ENCODE assay signal across 8 cellular contexts in genomic region chr9:106921341-106921899, GRCh38. TPM values are rescaled to one million over a fixed set of nuclear protein-coding genes. Genes with fewer than 3 reads are reported as not detected.
DNase-seq lines count a peak whose midpoint lies in the region; ATAC-seq and TF ChIP-seq lines count a peak whose summit lies in the region.

No MANE protein-coding gene starts in this region.

- intact Hi-C loops in CD8-positive, alpha-beta T cell (cut with DNase I, micrococcal nuclease): no loop called here

- no peak overlapping the region for H3K4me3 ChIP-seq in CD8-positive, alpha-beta T cell (ENCODE audit: low read depth, low read length)
- H3K4me3 ChIP-seq in Karpas-422 (ENCODE audit: low read length) (no peak overlapping the region), WERI-Rb-1 (ENCODE audit: low read depth, low read length) (no peak overlapping the region), cardiac muscle cell (no peak overlapping the region)

- H3K27me3 Mint-ChIP-seq in CD8-positive, alpha-beta T cell (ENCODE audit: low read depth): no peaks in the 10 kb centered on the region

- H3K27ac Mint-ChIP-seq in CD8-positive, alpha-beta T cell: peak overlapping the region; percentile 35

- TF ChIP-seq CTCF in CD8-positive, alpha-beta T cell (IDR thresholded peaks at IDR 0.05): no peak
- TF ChIP-seq CTCF in WERI-Rb-1 (IDR thresholded peaks at IDR 0.05; ENCODE audit: low read depth, low read length) (no peak), cardiac muscle cell (IDR thresholded peaks at IDR 0.05; ENCODE audit: low read depth, low read length) (no peak)

- H3K4me2 ChIP-seq in Karpas-422 (ENCODE audit: low read depth, low read length, poor library complexity, severe bottlenecking): peak overlapping the region; percentile 36

- H3K4me1 ChIP-seq in CD8-positive, alpha-beta T cell (ENCODE audit: insufficient read depth, low read length): no peaks in the 10 kb centered on the region
- peaks cover 7% of the 10 kb centered on the region for H3K4me1 ChIP-seq in Karpas-422 (ENCODE audit: low read length)
- peaks cover 50% of the 10 kb centered on the region for H3K4me1 ChIP-seq in cardiac muscle cell (ENCODE audit: low read depth)

- H3K36me3 ChIP-seq in CD8-positive, alpha-beta T cell (ENCODE audit: insufficient read depth, low read length): no peaks in the 10 kb centered on the region
- H3K36me3 ChIP-seq in Karpas-422 (ENCODE audit: insufficient read depth, low read length) (no peaks in the 10 kb centered on the region), WERI-Rb-1 (peaks cover 41% of the 10 kb centered on the region), cardiac muscle cell (peaks cover 26% of the 10 kb centered on the region)

- H3K9me2 ChIP-seq in Karpas-422 (replicated peaks; ENCODE audit: insufficient read depth, low read length): no peaks in the 10 kb centered on the region

- no peaks in the 10 kb centered on the region for H3K27me3 ChIP-seq in CD8-positive, alpha-beta T cell (ENCODE audit: insufficient read depth, low read length)
- no peaks in the 10 kb centered on the region for H3K27me3 ChIP-seq in Karpas-422 (ENCODE audit: low read length)
- no peaks in the 10 kb centered on the region for H3K27me3 ChIP-seq in WERI-Rb-1 (ENCODE audit: insufficient read depth, low read depth, severe bottlenecking)
- H3K27me3 ChIP-seq in cardiac muscle cell: no peaks in the 10 kb centered on the region

- H3K36me3 Mint-ChIP-seq in CD8-positive, alpha-beta T cell: no peaks in the 10 kb centered on the region

- POLR2A ChIA-PET in CD8-positive, alpha-beta T cell (lab: Charles Lee): no interaction called here

- peak overlapping the region; percentile 16; the same call in 1 of the 2 replicates for H2AFZ ChIP-seq in Karpas-422 (ENCODE audit: low read length)

- no peaks in the 10 kb centered on the region for H3K9me3 ChIP-seq in CD8-positive, alpha-beta T cell (ENCODE audit: low read length)
- no peaks in the 10 kb centered on the region for H3K9me3 ChIP-seq in Karpas-422 (ENCODE audit: low read length)
- H3K9me3 ChIP-seq in WERI-Rb-1 (ENCODE audit: severe bottlenecking): no peaks in the 10 kb centered on the region
- no peaks in the 10 kb centered on the region for H3K9me3 ChIP-seq in cardiac muscle cell (ENCODE audit: low read depth)

- no peak overlapping the region for H3K27ac ChIP-seq in CD8-positive, alpha-beta T cell (ENCODE audit: low read depth, low read length)
- H3K27ac ChIP-seq in Karpas-422 (ENCODE audit: low read length): no peak overlapping the region
- H3K27ac ChIP-seq in WERI-Rb-1: peak overlapping the region; percentile 27
- peak overlapping the region; percentile 99 for H3K27ac ChIP-seq in cardiac muscle cell

- H4K20me1 ChIP-seq in Karpas-422 (ENCODE audit: insufficient read depth, low read depth, low read length): no peaks in the 10 kb centered on the region

- H3K79me2 ChIP-seq in Karpas-422 (ENCODE audit: low read length): no peaks in the 10 kb centered on the region

- H3K4me1 Mint-ChIP-seq in CD8-positive, alpha-beta T cell (ENCODE audit: low read depth): peaks cover 11% of the 10 kb centered on the region

- no peak overlapping the region for H3K4me3 Mint-ChIP-seq in CD8-positive, alpha-beta T cell

- peak in 1 of 7 experiments; percentile 32 for DNase-seq in CD8-positive, alpha-beta T cell
- DNase-seq in Karpas-422 (peak; percentile 48), WERI-Rb-1 (peak; percentile 61), cardiac muscle cell (ENCODE audit: low read depth in 1 of 2, low spot score in 1 of 2) (peak; percentile 92 to 94), pons (ENCODE audit: low spot score) (peak; percentile 82), UCSD-AML1 (lab: John Stamatoyannopoulos, UW; ENCODE audit: unreplicated experiment) (no peak)
- DNase-seq in NK-92 treated with Interleukin-12 subunit alpha and Interleukin-12 subunit beta, amount 100 ng/mL, for 24 hours (lab: John Stamatoyannopoulos, UW): no peak

- peaks cover 2% of the 10 kb centered on the region for H3K9me3 Mint-ChIP-seq in CD8-positive, alpha-beta T cell

- CTCF ChIA-PET in CD8-positive, alpha-beta T cell (lab: Charles Lee): no interaction called here

- ATAC-seq in CD8-positive, alpha-beta T cell: peak; percentile 78
- ATAC-seq in GM21717 (IDR thresholded peaks at IDR 0.05; ENCODE audit: unreplicated experiment): no peak

- H3K9ac ChIP-seq in Karpas-422 (ENCODE audit: low read length): no peak overlapping the region

RNA-seq across cellular contexts. Expression of gene ZNF462, which starts 58.5 kb away (rescaled TPM):
- not detected for total RNA-seq in CD8-positive, alpha-beta T cell
- total RNA-seq in Karpas-422 (2014; rRNA removed; shearing (Covaris generic); ENCODE audit: low replicate concordance): not detected in 2 replicates
- 28.9 and 36.8 TPM in 2 replicates for total RNA-seq in cardiac muscle cell
- 11.4 and 12.7 TPM in 2 replicates for polyA plus RNA-seq in cardiac muscle cell

Comparison
In these comparisons a context has a peak if more than half of its experiments do, and no peak if none do; other contexts are left out.
1. DNase-seq: peak in Karpas-422 (single experiment), WERI-Rb-1 (single experiment), cardiac muscle cell (2 of 2) and pons (single experiment); none in NK-92 treated with Interleukin-12 subunit alpha and Interleukin-12 subunit beta, amount 100 ng/mL, for 24 hours (single experiment) and UCSD-AML1 (single experiment).
2. H3K27ac ChIP-seq: peak in WERI-Rb-1 (single experiment) and cardiac muscle cell (single experiment); none in CD8-positive, alpha-beta T cell (single experiment) and Karpas-422 (single experiment).
3. RNA of gene ZNF462, which starts 58.5 kb away (total RNA-seq): 28.9 to 36.8 TPM in cardiac muscle cell; not detected in CD8-positive, alpha-beta T cell and not detected in Karpas-422; every median in the first group is over 10 times any median in the second.